ENCODE assay signal across 16 cellular contexts in the genomic region with DNA sequence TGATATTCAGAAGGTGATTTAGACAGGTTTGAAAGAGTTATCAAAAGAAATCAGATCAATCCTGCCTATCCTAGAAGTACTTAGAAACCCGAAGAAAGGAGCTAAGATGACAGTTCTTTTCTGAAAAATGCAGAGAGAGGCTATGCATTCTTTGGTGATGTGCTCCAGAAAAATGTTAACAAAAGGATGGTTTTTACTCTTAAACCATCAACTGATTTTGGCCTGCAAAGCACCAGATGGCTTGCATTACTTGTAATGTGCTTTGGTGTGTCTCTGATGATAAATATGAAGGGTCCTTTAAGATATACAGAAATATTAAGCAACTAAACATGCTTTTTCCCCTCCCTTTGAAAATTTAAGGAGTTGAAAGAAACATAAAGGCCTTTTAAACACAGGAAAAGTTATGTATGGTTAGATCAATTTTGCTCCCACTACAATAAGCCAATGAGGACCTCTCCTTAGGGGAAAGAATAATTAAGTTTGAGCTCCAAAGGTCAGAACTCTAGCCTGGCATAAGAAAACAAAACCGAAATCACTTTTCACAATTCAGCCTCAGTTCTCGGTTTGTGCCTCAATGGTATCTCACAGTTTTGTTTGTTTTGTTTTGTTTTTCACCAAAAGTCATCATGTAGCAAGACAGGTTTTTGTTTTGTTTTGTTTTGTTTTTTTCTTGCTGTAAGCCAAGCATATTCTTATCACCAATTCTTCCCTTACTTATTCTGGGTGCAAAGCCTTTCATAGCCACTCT.
DNase-seq lines count a peak whose midpoint lies in the region; ATAC-seq and TF ChIP-seq lines count a peak whose summit lies in the region.
"Had no signal": no experiment of that assay in that cellular context is flagged by ENCODE, and none has a peak within 500 bp of the region (broad histone marks: within the 10 kb centered on the region; RNA-seq: fewer than 3 reads in every experiment).

No MANE protein-coding gene starts in this region.

- peak overlapping the region; percentile 85 for H2BK5ac ChIP-seq in IMR-90 (ENCODE audit: low read depth, low read length, poor library complexity, severe bottlenecking)

- no peaks in the 10 kb centered on the region for H3K79me2 ChIP-seq in fibroblast of lung (ENCODE audit: control insufficient read depth, insufficient read depth, low read length)

- H3K4me1 ChIP-seq in IMR-90 (ENCODE audit: control insufficient read depth, insufficient read depth, low read length) (peaks cover 16% of the 10 kb centered on the region), fibroblast of lung (ENCODE audit: control insufficient read depth, extremely low read depth, insufficient read depth, low read length) (peaks cover 6% of the 10 kb centered on the region), vagina (no peaks in the 10 kb centered on the region)
- H3K4me1 ChIP-seq: BLaER1 had no signal

- H2AK5ac ChIP-seq in IMR-90 (ENCODE audit: low read depth, low read length), result no peak overlapping the region

- H3K56ac ChIP-seq in IMR-90 (ENCODE audit: extremely low read depth, insufficient read depth, low read length), result peak overlapping the region; percentile 26; the same call in 1 of the 2 replicates

- CTCF ChIA-PET in IMR-90 (lab: Yijun Ruan, JAX), result interaction anchor here (0.6 to 1.3 kb wide), 3 partner anchors 18 to 309 kb away, joined by 3 to 6 read pairs (median 3); no protein-coding TSS in a partner anchor

- in situ Hi-C loops in IMR-90 (cut with MboI; ENCODE audit: low sequenced_read_pairs), result no loop called here

- H3K4me3 ChIP-seq in IMR-90 (ENCODE audit: insufficient read depth, low read depth, low read length) (no peak overlapping the region), fibroblast of lung (replicated peaks in 1 of 4; ENCODE audit: control extremely low read depth in 1 of 4, insufficient read depth in 1 of 4, low read depth in 3 of 4, low read length in 4 of 4) (no peak overlapping the region), vagina (no peak overlapping the region)
- H3K4me3 ChIP-seq: BLaER1 had no signal

- H3K27ac ChIP-seq in IMR-90 (ENCODE audit: insufficient read depth, low read length) (peak overlapping the region; percentile 77; the same call in 1 of the 2 replicates), fibroblast of lung (ENCODE audit: insufficient read depth, low read length) (no peak overlapping the region), vagina (peak overlapping the region; percentile 17)
- H3K27ac ChIP-seq: BLaER1 had no signal

- H2AK9ac ChIP-seq in IMR-90 (replicated peaks; ENCODE audit: low read depth, low read length, poor library complexity), result no peak overlapping the region

- no peaks in the 10 kb centered on the region for H4K20me1 ChIP-seq in IMR-90 (ENCODE audit: insufficient read depth, low read length)
- no peaks in the 10 kb centered on the region for H4K20me1 ChIP-seq in fibroblast of lung (ENCODE audit: control insufficient read depth, extremely low read depth, insufficient read depth, low read length)
- H4K20me1 ChIP-seq: BLaER1 had no signal

- H4K91ac ChIP-seq in IMR-90 (ENCODE audit: insufficient read depth, low read depth, low read length), result peak overlapping the region; percentile 75

- TF ChIP-seq CTCF in IMR-90 (conservative IDR thresholded peaks at IDR 0.05; ENCODE audit: low read depth, low read length), result no peak
- no peak for TF ChIP-seq CTCF in fibroblast of lung (conservative IDR thresholded peaks at IDR 0.05 in 1 of 2, IDR thresholded peaks at IDR 0.05 in 1 of 2; ENCODE audit: low read depth in 1 of 2, low read length in 2 of 2)
- TF ChIP-seq CTCF in vagina (IDR thresholded peaks at IDR 0.05), result no peak

- POLR2A ChIA-PET in IMR-90 (lab: Charles Lee; ENCODE audit: unreplicated experiment), result interaction anchor here (0.5 kb wide), 1 partner anchor 34 kb away, joined by 5 read pairs; no protein-coding TSS in a partner anchor

- peak overlapping the region; percentile 43; the same call in 1 of the 2 replicates for H3K23ac ChIP-seq in IMR-90 (ENCODE audit: low read depth, low read length)

- H2AFZ ChIP-seq in IMR-90 (replicated peaks; ENCODE audit: low read length, poor library complexity), result no peak overlapping the region
- H2AFZ ChIP-seq in fibroblast of lung (ENCODE audit: low read length), result no peak overlapping the region

- H2BK15ac ChIP-seq in IMR-90 (ENCODE audit: low read depth, low read length), result peak overlapping the region; percentile 54; the same call in 1 of the 3 replicates

- dilution Hi-C loops in IMR-90 (cut with HindIII; ENCODE audit: low sequenced_read_pairs, unreplicated experiment), result no loop called here

- H4K5ac ChIP-seq in IMR-90 (ENCODE audit: low read depth, low read length), result peak overlapping the region; percentile 95

- intact Hi-C loops in IMR-90 (cut with micrococcal nuclease) (loop anchor here (5.0 kb wide), 2 partner anchors 139 to 471 kb away; no protein-coding TSS in a partner anchor), vagina (cut with DNase I) (loop anchor here (10.0 kb wide), 1 partner anchor 973 kb away; no protein-coding TSS in a partner anchor)

- WGBS in IMR-90 (ENCODE audit: extremely low coverage in 2 of 2, insufficient read length in 1 of 2), 2 experiments, result no CpG with 5 or more reads among the region's 3 CpGs

- no peak for TF ChIP-seq RAD21 in IMR-90 (IDR thresholded peaks at IDR 0.05; ENCODE audit: low read length)

- H3K27me3 ChIP-seq in IMR-90 (ENCODE audit: control insufficient read depth, insufficient read depth, low read length) (no peaks in the 10 kb centered on the region), fibroblast of lung (ENCODE audit: control insufficient read depth, insufficient read depth, low read length) (no peaks in the 10 kb centered on the region), vagina (no peaks in the 10 kb centered on the region)
- H3K27me3 ChIP-seq: BLaER1 had no signal

- H4K8ac ChIP-seq in IMR-90 (ENCODE audit: low read depth in 2 of 2, low read length in 2 of 2), result peak overlapping the region; percentile 6 to 66; a peak in 3 of 4 replicates

- peak overlapping the region; percentile 39; the same call in 1 of the 2 replicates for H3K4ac ChIP-seq in IMR-90 (ENCODE audit: low read depth, low read length)

- peak overlapping the region; percentile 74 for H2BK120ac ChIP-seq in IMR-90 (ENCODE audit: low read depth, low read length)

- TF ChIP-seq POLR2A in IMR-90 (IDR thresholded peaks at IDR 0.05; ENCODE audit: low read depth, low read length), result no peak
- TF ChIP-seq POLR2A in vagina (IDR thresholded peaks at IDR 0.05), result no peak

- H3K36me3 ChIP-seq in IMR-90 (ENCODE audit: control insufficient read depth, insufficient read depth, low read length), result no peaks in the 10 kb centered on the region
- no peaks in the 10 kb centered on the region for H3K36me3 ChIP-seq in fibroblast of lung (ENCODE audit: control insufficient read depth, insufficient read depth, low read length)
- no peaks in the 10 kb centered on the region for H3K36me3 ChIP-seq in vagina
- H3K36me3 ChIP-seq: BLaER1 had no signal

- H3K4me2 ChIP-seq in IMR-90 (ENCODE audit: low read depth, low read length), result peak overlapping the region; percentile 62
- peak overlapping the region; percentile 30 for H3K4me2 ChIP-seq in fibroblast of lung (ENCODE audit: extremely low read depth, insufficient read depth, low read length)
- H3K4me2 ChIP-seq: BLaER1 had no signal

- H3K18ac ChIP-seq in IMR-90 (ENCODE audit: low read depth, low read length), result peak overlapping the region; percentile 99

- H3K9me3 ChIP-seq in IMR-90 (ENCODE audit: control insufficient read depth, insufficient read depth, low read length) (no peaks in the 10 kb centered on the region), fibroblast of lung (ENCODE audit: control insufficient read depth, insufficient read depth, low read depth, low read length) (no peaks in the 10 kb centered on the region), vagina (no peaks in the 10 kb centered on the region)
- H3K9me3 ChIP-seq: BLaER1 had no signal

- peak overlapping the region; percentile 66 for H3K14ac ChIP-seq in IMR-90 (replicated peaks; ENCODE audit: low read depth, low read length)

- H3K79me1 ChIP-seq in IMR-90 (ENCODE audit: low read depth in 1 of 2, low read length in 2 of 2), result no peaks in the 10 kb centered on the region

- no TSS peak for BruUV-seq in IMR-90 (replicated peaks; lab: Mats Ljungman, UMichigan)

- ATAC-seq in IMR-90 (ENCODE audit: low read depth) (peak; percentile 82), HG03354 (IDR thresholded peaks at IDR 0.05; ENCODE audit: poor library complexity, severe bottlenecking, unreplicated experiment) (no peak)
- ATAC-seq: CD8-positive, alpha-beta T cell; Panc1 had no signal

- peak overlapping the region; percentile 82; the same call in 1 of the 2 replicates for H2BK20ac ChIP-seq in IMR-90 (ENCODE audit: low read depth, low read length)

- H3K9me1 ChIP-seq in IMR-90 (ENCODE audit: insufficient read depth, low read length), result peaks cover 2% of the 10 kb centered on the region; the same call in 1 of the 2 replicates

- H3K9ac ChIP-seq in IMR-90 (ENCODE audit: low read depth, low read length), result no peak overlapping the region
- no peak overlapping the region for H3K9ac ChIP-seq in fibroblast of lung (ENCODE audit: insufficient read depth, low read length)
- H3K9ac ChIP-seq: BLaER1 had no signal

- DNase-seq in EH (ENCODE audit: low read depth), result peak; percentile 66
- peak; percentile 76 for DNase-seq in IMR-90
- peak in 1 of 2 donors; percentile 18 for DNase-seq in fibroblast of lung (ENCODE audit: low read depth in 2 of 2)
- no peak for DNase-seq in vagina (ENCODE audit: extremely low spot score in 2 of 2)
- DNase-seq in medulla oblongata (ENCODE audit: extremely low spot score), result no peak
- DNase-seq in activated gamma-delta T cell treated with Interleukin-2 at 50 U/mL for 16 hours, result no peak
- DNase-seq: ACHN; CD8-positive, alpha-beta T cell; H9; KG1; NCI-H146; NCI-H510A treated with DMSO at 0.1 percent for 48 hours; T-helper 1 cell had no signal

TF ChIP-seq in IMR-90, 13 proteins besides CTCF, POLR2A, EP300 and RAD21 (continues in another document):
- TF ChIP-seq, protein P1, sequence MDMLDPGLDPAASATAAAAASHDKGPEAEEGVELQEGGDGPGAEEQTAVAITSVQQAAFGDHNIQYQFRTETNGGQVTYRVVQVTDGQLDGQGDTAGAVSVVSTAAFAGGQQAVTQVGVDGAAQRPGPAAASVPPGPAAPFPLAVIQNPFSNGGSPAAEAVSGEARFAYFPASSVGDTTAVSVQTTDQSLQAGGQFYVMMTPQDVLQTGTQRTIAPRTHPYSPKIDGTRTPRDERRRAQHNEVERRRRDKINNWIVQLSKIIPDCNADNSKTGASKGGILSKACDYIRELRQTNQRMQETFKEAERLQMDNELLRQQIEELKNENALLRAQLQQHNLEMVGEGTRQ (IDR thresholded peaks at IDR 0.05; ENCODE audit: low read depth, low read length), result no peak
- TF ChIP-seq ELK1 (IDR thresholded peaks at IDR 0.05; ENCODE audit: borderline replicate concordance, low read depth, low read length), result no peak

Comparison
In these comparisons a context has a peak if more than half of its experiments do, and no peak if none do; other contexts are left out.
1. DNase-seq: peak in EH (single experiment) and IMR-90 (single experiment); none in vagina (0 of 2), medulla oblongata (single experiment) and activated gamma-delta T cell treated with Interleukin-2 at 50 U/mL for 16 hours (single experiment).